19 cellular contexts compared by ENCODE assay signal in genomic region chr3:175153595-175153994, GRCh38.
DNase-seq lines count a peak whose midpoint lies in the region; ATAC-seq, FAIRE-seq and TF ChIP-seq lines count a peak whose summit lies in the region.
"Had no signal": no experiment of that assay in that cellular context is flagged by ENCODE, and none has a peak within 500 bp of the region (broad histone marks: within the 10 kb centered on the region; RNA-seq: fewer than 3 reads in every experiment).

No MANE protein-coding gene starts in this region.

- BruUV-seq in HCT116 (replicated peaks; lab: Mats Ljungman, UMichigan) = no TSS peak

- no peak overlapping the region for H4K5ac ChIP-seq in H1 (ENCODE audit: insufficient read length, low read depth, low read length)

- RAD21 ChIA-PET in HCT116 (lab: Charles Lee; ENCODE audit: low non-redundant PET in 1 of 2, low total read pairs in 2 of 2, uncharacterized antibody in 2 of 2, unreplicated experiment in 2 of 2) = no interaction called here

- peaks cover 3% of the 10 kb centered on the region; the same call in 1 of the 2 replicates for H3K9me2 ChIP-seq in HCT116 (ENCODE audit: insufficient read depth)

- peak; percentile 19 for FAIRE-seq in H1 (lab: Jason Lieb, UNC)
- FAIRE-seq: A549, GM12878, GM19239 had no signal

- H4K91ac ChIP-seq in H1 (replicated peaks; ENCODE audit: insufficient read length, low read length) = no peak overlapping the region

- TF ChIP-seq EP300 in H1 (IDR thresholded peaks at IDR 0.05; ENCODE audit: borderline replicate concordance in 1 of 2, low read depth in 2 of 2, low read length in 2 of 2) = no peak

- H3K4me3 ChIP-seq in HCT116 (replicated peaks in 1 of 2; ENCODE audit: low read depth in 1 of 2, low read length in 2 of 2) (no peak overlapping the region), H1 (ENCODE audit: extremely low read depth in 1 of 4, insufficient read depth in 2 of 4, low read depth in 3 of 4, low read length in 4 of 4) (no peak overlapping the region)
- H3K4me3 ChIP-seq: A549, GM12878, GM23248 had no signal

- H3K9ac ChIP-seq in HCT116 (ENCODE audit: low read length) (no peak overlapping the region), H1 (replicated peaks in 1 of 4; ENCODE audit: extremely low read depth in 1 of 4, low read depth in 3 of 4, low read length in 3 of 4) (no peak overlapping the region)
- H3K9ac ChIP-seq: GM23248 had no signal

- no peak overlapping the region for H4K8ac ChIP-seq in H1 (ENCODE audit: extremely low read depth, insufficient read depth, low read length)

- H4K20me1 ChIP-seq in HCT116 (ENCODE audit: insufficient read depth) (no peaks in the 10 kb centered on the region), H1 (replicated peaks in 1 of 2; ENCODE audit: control insufficient read depth in 1 of 2, insufficient read depth in 2 of 2, low read length in 2 of 2) (no peaks in the 10 kb centered on the region)

- no peak for TF ChIP-seq RAD21 in HCT116 (IDR thresholded peaks at IDR 0.05; ENCODE audit: low read depth)
- no peak for TF ChIP-seq RAD21 in H1 (IDR thresholded peaks at IDR 0.05 in 1 of 2, conservative IDR thresholded peaks at IDR 0.05 in 1 of 2; ENCODE audit: low read depth in 2 of 2, low read length in 2 of 2)

- H2AK5ac ChIP-seq in H1 (ENCODE audit: low read depth, low read length) = no peak overlapping the region

- no peak for TF ChIP-seq POLR2A in HCT116 (IDR thresholded peaks at IDR 0.05; ENCODE audit: borderline replicate concordance, extremely low read depth, insufficient read depth, insufficient read length)
- TF ChIP-seq POLR2A in H1 (IDR thresholded peaks at IDR 0.05; ENCODE audit: control extremely low read depth in 1 of 2, low read depth in 2 of 2, low read length in 2 of 2) = no peak

- intact Hi-C loops in HCT116 (cut with micrococcal nuclease) (loop anchor here (1.0 kb wide), 1 partner anchor 17 kb away; no protein-coding TSS in a partner anchor), left colon (cut with DNase I, micrococcal nuclease) (no loop called here)

- DNase-seq in HCT116 (ENCODE audit: low read depth, low spot score) (no peak), H1 (ENCODE audit: low read depth in 1 of 2, low spot score in 2 of 2) (no peak), left colon (no peak), DMS79 treated with DMSO at 0.1 percent for 48 hours (lab: John Stamatoyannopoulos, UW) (no peak), RPMI8226 (no peak)
- DNase-seq: AML-193; Caco-2; CD4-positive, alpha-beta T cell; DMS153; DMS79; GM23248; H7; KG1 had no signal

- H3K18ac ChIP-seq in H1 (ENCODE audit: extremely low read depth, low read length) = no peak overlapping the region

- H3K4me2 ChIP-seq in HCT116 (ENCODE audit: low read length) = no peak overlapping the region
- H3K4me2 ChIP-seq in H1 (ENCODE audit: insufficient read depth in 1 of 2, low read depth in 2 of 2, low read length in 2 of 2) = no peak overlapping the region
- H3K4me2 ChIP-seq: A549 had no signal

- H3K36me3 ChIP-seq in HCT116 (ENCODE audit: control insufficient read depth in 1 of 2, insufficient read depth in 2 of 2, low read length in 2 of 2) (no peaks in the 10 kb centered on the region), H1 (ENCODE audit: control insufficient read depth in 2 of 4, insufficient read depth in 4 of 4, low read length in 3 of 4) (no peaks in the 10 kb centered on the region)

- TF ChIP-seq CTCF in HCT116 (IDR thresholded peaks at IDR 0.05 in 2 of 3, conservative IDR thresholded peaks at IDR 0.05 in 1 of 3; ENCODE audit: borderline replicate concordance in 1 of 3, insufficient read depth in 1 of 3, low read depth in 2 of 3, low read length in 2 of 3) = no peak
- no peak for TF ChIP-seq CTCF in H1 (IDR thresholded peaks at IDR 0.05; ENCODE audit: control extremely low read depth in 1 of 3, insufficient read depth in 1 of 3, low read depth in 1 of 3, low read length in 3 of 3)

- H3K79me1 ChIP-seq in H1 (ENCODE audit: low read depth, low read length) = no peaks in the 10 kb centered on the region

- no peak overlapping the region for H3K23ac ChIP-seq in H1 (ENCODE audit: insufficient read length)

- H3K9me3 ChIP-seq in HCT116 (ENCODE audit: control insufficient read depth in 1 of 2, insufficient read depth in 1 of 2, low read depth in 1 of 2, low read length in 2 of 2) = no peaks in the 10 kb centered on the region
- H3K9me3 ChIP-seq in H1 (ENCODE audit: insufficient read depth in 2 of 2, low read depth in 1 of 2, low read length in 1 of 2) = no peaks in the 10 kb centered on the region
- H3K9me3 ChIP-seq: A549, Caco-2 had no signal

- H3K4me1 ChIP-seq in HCT116 (ENCODE audit: control insufficient read depth in 1 of 2, insufficient read depth in 2 of 2, low read length in 2 of 2) (peaks cover 16 to 22% of the 10 kb centered on the region in 2 experiments), H1 (replicated peaks in 1 of 4; ENCODE audit: control insufficient read depth in 3 of 4, insufficient read depth in 4 of 4, low read length in 3 of 4) (peaks cover 0 to 3% (median 1%) of the 10 kb centered on the region in 4 experiments; a peak in 2 of 7 replicates)
- H3K4me1 ChIP-seq: A549, Caco-2 had no signal

- 68% methylated on average over 2 of the region's 2 CpGs; no CpG with 5 or more reads in 1 of the 2 experiments for WGBS in H1 (ENCODE audit: extremely low coverage in 1 of 2, insufficient coverage in 1 of 2, insufficient read length in 1 of 2, insufficient replicate concordance in 2 of 2, low coverage in 1 of 2, low lambda C conversion rate in 2 of 2, missing lambda C conversion rate in 1 of 2), 2 experiments

- H3K27ac ChIP-seq in HCT116 (ENCODE audit: low read depth, low read length) (no peak overlapping the region), H1 (ENCODE audit: low read depth, low read length) (no peak overlapping the region)
- H3K27ac ChIP-seq: A549, C4-2B, GM23248 had no signal

- CTCF ChIA-PET in HCT116 (lab: Charles Lee) (no interaction called here), H1 (lab: Charles Lee; ENCODE audit: partially characterized antibody) (no interaction called here)

- H3K79me2 ChIP-seq in HCT116 (ENCODE audit: insufficient read depth, low read length) = no peaks in the 10 kb centered on the region
- H3K79me2 ChIP-seq in H1 (ENCODE audit: control insufficient read depth in 1 of 2, insufficient read depth in 2 of 2, low read length in 2 of 2) = no peaks in the 10 kb centered on the region

- no peak overlapping the region for H3K4ac ChIP-seq in H1 (replicated peaks; ENCODE audit: insufficient read length, low read depth, low read length)

- H2BK20ac ChIP-seq in H1 (ENCODE audit: low read length) = no peak overlapping the region

- H2BK120ac ChIP-seq in H1 (replicated peaks; ENCODE audit: low read depth, low read length) = no peak overlapping the region

- H2BK5ac ChIP-seq in H1 (ENCODE audit: low read depth, low read length) = no peak overlapping the region

- H2BK12ac ChIP-seq in H1 (ENCODE audit: low read depth, low read length) = no peak overlapping the region

- no peaks in the 10 kb centered on the region for H3K27me3 ChIP-seq in HCT116 (ENCODE audit: insufficient read depth, low read length)
- peaks cover 0 to 1% (median 0%) of the 10 kb centered on the region in 4 experiments; a peak in 1 of 7 replicates for H3K27me3 ChIP-seq in H1 (replicated peaks in 1 of 4; ENCODE audit: control insufficient read depth in 3 of 4, extremely low read depth in 1 of 4, insufficient read depth in 3 of 4, low read length in 3 of 4)

- POLR2A ChIA-PET in HCT116 (lab: Charles Lee) = no interaction called here
- POLR2A ChIA-PET in H1 (lab: Charles Lee; ENCODE audit: partially characterized antibody) = no interaction called here

- peak overlapping the region; percentile 16 for H2AFZ ChIP-seq in HCT116 (ENCODE audit: low read depth, low read length, poor library complexity, severe bottlenecking)
- no peak overlapping the region for H2AFZ ChIP-seq in H1 (ENCODE audit: low read length)
- H2AFZ ChIP-seq: GM23248 had no signal

- ATAC-seq in HCT116 (no peak), left colon (peak; percentile 52), esophagus mucosa (no peak), GM18873 (IDR thresholded peaks at IDR 0.05; ENCODE audit: low FRiP score, unreplicated experiment) (no peak)
- ATAC-seq: A549, GM12878 had no signal

- H2BK15ac ChIP-seq in H1 (ENCODE audit: low read length) = no peak overlapping the region

- no peaks in the 10 kb centered on the region for H3K23me2 ChIP-seq in H1 (ENCODE audit: low read depth, low read length)

- H3K56ac ChIP-seq in H1 (replicated peaks; ENCODE audit: insufficient read length, low read depth, low read length) = no peak overlapping the region

- H3K14ac ChIP-seq in H1 (ENCODE audit: insufficient read length) = no peak overlapping the region

TF ChIP-seq in HCT116, 20 proteins besides CTCF, POLR2A, EP300 and RAD21:
- no peak for TF ChIP-seq ZFX (IDR thresholded peaks at IDR 0.05)
TF ChIP-seq in HCT116: peak in this region for 0.

TF ChIP-seq in H1, 55 proteins besides CTCF, POLR2A, EP300 and RAD21:
- TF ChIP-seq PHF8 (conservative IDR thresholded peaks at IDR 0.05; ENCODE audit: low read depth, low read length) (no peak), JUN (IDR thresholded peaks at IDR 0.05; ENCODE audit: low read depth, low read length) (no peak), KDM1A (IDR thresholded peaks at IDR 0.05; ENCODE audit: borderline replicate concordance, low read length) (no peak), HDAC2 (IDR thresholded peaks at IDR 0.05; ENCODE audit: borderline replicate concordance in 1 of 2, low read depth in 2 of 2, low read length in 2 of 2) (no peak), ASH2L (IDR thresholded peaks at IDR 0.05; ENCODE audit: low read length) (no peak), SRF (IDR thresholded peaks at IDR 0.05; ENCODE audit: low read depth, low read length) (no peak), CHD1 (IDR thresholded peaks at IDR 0.05; ENCODE audit: low read depth, low read length) (no peak), RFX5 (IDR thresholded peaks at IDR 0.05; ENCODE audit: borderline replicate concordance, low read depth, low read length) (no peak)
